Comparison of ENCODE assay signal across 8 cellular contexts in genomic region chr20:50191065-50191565, GRCh38. TPM values are rescaled to one million over a fixed set of nuclear protein-coding genes. Genes with fewer than 3 reads are reported as not detected.
A peak's percentile ranks its signal among the peaks of the same experiment; 100 is the strongest.
DNase-seq lines count a peak whose midpoint lies in the region; ATAC-seq and TF ChIP-seq lines count a peak whose summit lies in the region.

No MANE protein-coding gene starts in this region.

- no peaks in the 10 kb centered on the region for H3K9me3 ChIP-seq in A673 (ENCODE audit: low read depth, low read length, poor library complexity, severe bottlenecking)

- peaks cover 47% of the 10 kb centered on the region for H3K4me1 Mint-ChIP-seq in MCF 10A (ENCODE audit: insufficient read depth, unreplicated experiment)

- no peaks in the 10 kb centered on the region for H3K27me3 ChIP-seq in A673 (replicated peaks; ENCODE audit: insufficient read depth, low read depth, low read length, poor library complexity)

- H3K27me3 Mint-ChIP-seq in MCF 10A (ENCODE audit: insufficient read depth, unreplicated experiment): no peaks in the 10 kb centered on the region

- peak; percentile 72 for DNase-seq in A673 (ENCODE audit: low spot score)
- peak; percentile 33 for DNase-seq in KG1 (lab: John Stamatoyannopoulos, UW)
- DNase-seq in MCF 10A (ENCODE audit: unreplicated experiment): peak; percentile 55
- DNase-seq in left colon: peak; percentile 66 to 80
- DNase-seq in stimulated activated CD4-positive, alpha-beta T cell treated with anti-CD3 and anti-CD28 coated beads, Interleukin-4, amount 100 ng/mL, for 4 hours: peak; percentile 63
- DNase-seq in SK-N-DZ (ENCODE audit: low spot score): no peak

- intact Hi-C loops in A673 (cut with micrococcal nuclease; ENCODE audit: unreplicated experiment) (loop anchor here (2.0 kb wide), 1 partner anchor 188 kb away; no protein-coding TSS in a partner anchor), MCF 10A (cut with micrococcal nuclease) (loop anchor here (1.0 kb wide), 2 partner anchors 93 to 117 kb away; no protein-coding TSS in a partner anchor), left colon (cut with DNase I, micrococcal nuclease) (loop anchor here in 1 of 2 donors (10.0 kb wide), 1 partner anchor 184 kb away; no protein-coding TSS in a partner anchor)

- peaks cover 40% of the 10 kb centered on the region for H3K36me3 Mint-ChIP-seq in MCF 10A (ENCODE audit: insufficient read depth, unreplicated experiment)

- peak overlapping the region; percentile 97 for H3K4me3 ChIP-seq in A673 (ENCODE audit: low read depth, low read length, poor library complexity, severe bottlenecking)

- peak overlapping the region; percentile 90 for H3K4me3 Mint-ChIP-seq in MCF 10A (ENCODE audit: unreplicated experiment)

- peak overlapping the region; percentile 90 for H3K27ac Mint-ChIP-seq in MCF 10A (ENCODE audit: low read depth, unreplicated experiment)

- H3K9me3 Mint-ChIP-seq in MCF 10A (ENCODE audit: unreplicated experiment): no peaks in the 10 kb centered on the region

- H3K4me1 ChIP-seq in A673 (ENCODE audit: insufficient read depth, low read length, poor library complexity, severe bottlenecking): peaks cover 49% of the 10 kb centered on the region

- ATAC-seq in GM19324 (IDR thresholded peaks at IDR 0.05; ENCODE audit: low FRiP score, unreplicated experiment): peak; percentile 30
- ATAC-seq in left colon: peak; percentile 44

- peak overlapping the region; percentile 99 for H3K27ac ChIP-seq in A673 (ENCODE audit: low read depth, low read length, poor library complexity, severe bottlenecking)
- H3K27ac ChIP-seq in VCaP: peak overlapping the region; percentile 95

- BruUV-seq in A673 (replicated peaks; lab: Mats Ljungman, UMichigan) (no TSS peak), MCF 10A (replicated peaks; lab: Mats Ljungman, UMichigan) (no TSS peak)

- peaks cover 28% of the 10 kb centered on the region for H3K36me3 ChIP-seq in A673 (ENCODE audit: insufficient read depth, low read length, poor library complexity, severe bottlenecking)

- TF ChIP-seq CTCF in A673 (conservative IDR thresholded peaks at IDR 0.05; ENCODE audit: low read depth, low read length) (no peak), VCaP (conservative IDR thresholded peaks at IDR 0.05) (no peak), MCF 10A (IDR thresholded peaks at IDR 0.05; ENCODE audit: unreplicated experiment) (no peak)

- CTCF ChIA-PET in A673 (lab: Charles Lee) (interaction anchor here (0.6 to 1.0 kb wide), 3 partner anchors 22 to 212 kb away, joined by 3 to 9 read pairs (median 4); no protein-coding TSS in a partner anchor), MCF 10A (lab: Yijun Ruan, JAX) (interaction anchor here (0.6 to 12.7 kb wide), 9 partner anchors 23 to 274 kb away, joined by 3 to 295 read pairs (median 3); no protein-coding TSS in a partner anchor)

- POLR2A ChIA-PET in A673 (lab: Charles Lee; ENCODE audit: low non-redundant PET): interaction anchor here (0.6 to 1.6 kb wide), 3 partner anchors 188 to 442 kb away, joined by 3 to 8 read pairs (median 5); no protein-coding TSS in a partner anchor
- POLR2A ChIA-PET in MCF 10A (lab: Yijun Ruan, JAX): interaction anchor here (0.6 to 4.6 kb wide), 35 partner anchors 9 to 814 kb away, joined by 3 to 79 read pairs (median 4); no protein-coding TSS in a partner anchor

RNA-seq across cellular contexts. Expression of gene CEBPB, which starts 0.5 kb away (rescaled TPM):
- 130 and 136 TPM in 2 replicates for total RNA-seq in A673 (2021)
- 221 and 226 TPM in 2 replicates for total RNA-seq in MCF 10A (2022)
- total RNA-seq in left colon: 10 to 100 TPM; 30.2 to 42.7 TPM
- polyA plus RNA-seq in SK-N-DZ (2014; cell fraction: cytosol; rRNA removed): 13.0 and 16.6 TPM in 2 replicates
- polyA plus RNA-seq in SK-N-DZ (2014; cell fraction: nucleus; rRNA removed): 9.2 and 13.7 TPM in 2 replicates

RNA-seq across cellular contexts. Expression of gene PEDS1, which starts 37.6 kb away (rescaled TPM):
- 22.9 and 25.9 TPM in 2 replicates for total RNA-seq in A673 (2021)
- total RNA-seq in MCF 10A (2022): 26.0 and 30.5 TPM in 2 replicates
- total RNA-seq in left colon: 10 to 100 TPM; 21.4 to 29.6 TPM
- polyA plus RNA-seq in SK-N-DZ (2014; cell fraction: cytosol; rRNA removed): 39.0 and 41.6 TPM in 2 replicates
- polyA plus RNA-seq in SK-N-DZ (2014; cell fraction: nucleus; rRNA removed): 19.4 and 20.3 TPM in 2 replicates
